Comparison of ENCODE assay signal across 18 cellular contexts in genomic region chr13:87376081-87376480, GRCh38.
A peak's percentile ranks its signal among the peaks of the same experiment; 100 is the strongest.
DNase-seq lines count a peak whose midpoint lies in the region; ATAC-seq, FAIRE-seq and TF ChIP-seq lines count a peak whose summit lies in the region.
"Had no signal": no experiment of that assay in that cellular context is flagged by ENCODE, and none has a peak within 500 bp of the region (broad histone marks: within the 10 kb centered on the region; RNA-seq: fewer than 3 reads in every experiment).

No MANE protein-coding gene starts in this region.

- intact Hi-C loops in activated CD4-positive, alpha-beta T cell treated with anti-CD3 and anti-CD28 coated beads, Interleukin-2, amount 10 ng/mL, durations not matched to agents 24 days and 14 days (cut with micrococcal nuclease), result no loop called here
- intact Hi-C loops in upper lobe of right lung (cut with DNase I), result no loop called here

- FAIRE-seq in urothelium cell line (lab: Jason Lieb, UNC), result no peak
- FAIRE-seq: A549, H1 had no signal

- H3K36me3 Mint-ChIP-seq in activated CD4-positive, alpha-beta T cell treated with anti-CD3 and anti-CD28 coated beads, Interleukin-2, amount 10 ng/mL, durations not matched to agents 24 days and 14 days (ENCODE audit: low read depth), result no peaks in the 10 kb centered on the region
- H3K36me3 Mint-ChIP-seq: CD4-positive, CD25-positive, alpha-beta regulatory T cell had no signal

- no peaks in the 10 kb centered on the region for H3K4me1 ChIP-seq in upper lobe of right lung
- H3K4me1 ChIP-seq: A549 had no signal

- H3K4me3 ChIP-seq in upper lobe of right lung, result no peak overlapping the region
- H3K4me3 ChIP-seq: A549 had no signal

- no peak overlapping the region for H3K4me3 Mint-ChIP-seq in activated CD4-positive, alpha-beta T cell treated with anti-CD3 and anti-CD28 coated beads, Interleukin-2, amount 10 ng/mL, durations not matched to agents 24 days and 14 days

- H3K27ac ChIP-seq in upper lobe of right lung, result no peak overlapping the region
- H3K27ac ChIP-seq: A549 had no signal

- ATAC-seq in HG02588 (IDR thresholded peaks at IDR 0.05; ENCODE audit: unreplicated experiment) (no peak), upper lobe of right lung (no peak)
- ATAC-seq: A549 had no signal

- H3K27me3 Mint-ChIP-seq in activated CD4-positive, alpha-beta T cell treated with anti-CD3 and anti-CD28 coated beads, Interleukin-2, amount 10 ng/mL, durations not matched to agents 24 days and 14 days, result no peaks in the 10 kb centered on the region
- H3K27me3 Mint-ChIP-seq: CD4-positive, CD25-positive, alpha-beta regulatory T cell had no signal

- peaks cover 4% of the 10 kb centered on the region for H3K9me3 Mint-ChIP-seq in activated CD4-positive, alpha-beta T cell treated with anti-CD3 and anti-CD28 coated beads, Interleukin-2, amount 10 ng/mL, durations not matched to agents 24 days and 14 days

- H3K27ac Mint-ChIP-seq in activated CD4-positive, alpha-beta T cell treated with anti-CD3 and anti-CD28 coated beads, Interleukin-2, amount 10 ng/mL, durations not matched to agents 24 days and 14 days, result peak overlapping the region; percentile 26
- H3K27ac Mint-ChIP-seq: CD4-positive, CD25-positive, alpha-beta regulatory T cell had no signal

- no peak for TF ChIP-seq CTCF in upper lobe of right lung (IDR thresholded peaks at IDR 0.05)

- H3K9me3 ChIP-seq in upper lobe of right lung, result no peaks in the 10 kb centered on the region
- H3K9me3 ChIP-seq: A549 had no signal

- DNase-seq in activated CD4-positive, alpha-beta T cell treated with anti-CD3 and anti-CD28 coated beads, Interleukin-2, amount 10 ng/mL, durations not matched to agents 24 days and 14 days, result no peak
- DNase-seq in activated CD4-positive, alpha-beta T cell treated with anti-CD3 and anti-CD28 coated beads, Interleukin-2, amount 50 U/mL, for 1 hour, result no peak
- DNase-seq in RKO (ENCODE audit: low spot score) (peak; percentile 5), glomerular visceral epithelial cell (ENCODE audit: extremely low spot score) (peak; percentile 70), urothelium cell line (ENCODE audit: low spot score) (peak; percentile 9), DMS153 (lab: John Stamatoyannopoulos, UW) (no peak), upper lobe of right lung (no peak)
- DNase-seq: Calu3; CD4-positive, CD25-positive, alpha-beta regulatory T cell; Karpas-422; MV-4-11; NCI-H1417 treated with DMSO at 0.1 percent for 48 hours; NCI-H2029 treated with DMSO at 0.1 percent for 48 hours; NCI-H345; NCI-H69 had no signal

- no peaks in the 10 kb centered on the region for H3K27me3 ChIP-seq in upper lobe of right lung

- H3K36me3 ChIP-seq in upper lobe of right lung, result no peaks in the 10 kb centered on the region

- H3K4me1 Mint-ChIP-seq in activated CD4-positive, alpha-beta T cell treated with anti-CD3 and anti-CD28 coated beads, Interleukin-2, amount 10 ng/mL, durations not matched to agents 24 days and 14 days, result no peaks in the 10 kb centered on the region
- H3K4me1 Mint-ChIP-seq: CD4-positive, CD25-positive, alpha-beta regulatory T cell had no signal

Comparison
In these comparisons a context has a peak if more than half of its experiments do, and no peak if none do; other contexts are left out.
1. DNase-seq: peak in RKO (single experiment), glomerular visceral epithelial cell (single experiment) and urothelium cell line (single experiment); none in activated CD4-positive, alpha-beta T cell treated with anti-CD3 and anti-CD28 coated beads, Interleukin-2, amount 10 ng/mL, durations not matched to agents 24 days and 14 days (single experiment), activated CD4-positive, alpha-beta T cell treated with anti-CD3 and anti-CD28 coated beads, Interleukin-2, amount 50 U/mL, for 1 hour (single experiment), DMS153 (single experiment) and upper lobe of right lung (single experiment).